Comparison of ENCODE assay signal across 11 cellular contexts in the genomic region with DNA sequence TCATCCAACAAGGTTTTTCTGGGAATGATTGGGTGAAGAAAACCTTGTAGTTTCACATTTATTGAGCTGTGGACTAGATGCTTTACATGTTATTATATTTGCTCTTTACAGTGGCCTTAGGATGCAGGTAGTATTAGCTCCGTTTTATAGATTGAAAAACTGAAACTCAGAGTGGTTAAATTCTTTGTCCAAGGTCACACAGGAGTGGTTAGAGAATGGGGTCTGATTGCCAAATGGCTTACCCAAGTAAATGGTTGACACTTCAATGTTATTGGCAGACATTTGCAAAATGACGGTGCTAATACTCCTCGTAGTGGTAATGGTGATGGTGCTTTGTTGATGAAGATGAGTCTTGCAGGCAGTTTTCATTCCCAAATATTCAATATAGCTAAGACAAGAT. TPM values are rescaled to one million over a fixed set of nuclear protein-coding genes. Genes with fewer than 3 reads are reported as not detected.
DNase-seq lines count a peak whose midpoint lies in the region; ATAC-seq and TF ChIP-seq lines count a peak whose summit lies in the region.
"Had no signal": no experiment of that assay in that cellular context is flagged by ENCODE, and none has a peak within 500 bp of the region (broad histone marks: within the 10 kb centered on the region; RNA-seq: fewer than 3 reads in every experiment).

No MANE protein-coding gene starts in this region.

- no peak for DNase-seq in activated T-cell treated with anti-CD3 and anti-CD28 coated beads, Interleukin-2, amount 50 U/mL, for 72 hours
- no peak for DNase-seq in activated T-cell treated with anti-CD3 and anti-CD28 coated beads, Interleukin-2, amount 50 U/mL, for 1 hour
- DNase-seq in T-cell (no peak), hepatocyte (ENCODE audit: low spot score) (no peak), transverse colon (no peak), LoVo (ENCODE audit: low spot score) (no peak), pons (ENCODE audit: low spot score) (no peak)
- no peak for DNase-seq in stimulated activated naive CD4-positive, alpha-beta T cell treated with Interleukin-2 at 50 U/mL for 16 hours (lab: John Stamatoyannopoulos, UW)
- DNase-seq: NCI-H345, SJCRH30 had no signal

- no peaks in the 10 kb centered on the region for H3K9me3 Mint-ChIP-seq in activated T-cell treated with anti-CD3 and anti-CD28 coated beads, Interleukin-2, amount 50 U/mL, for 72 hours
- H3K9me3 Mint-ChIP-seq in T-cell = no peaks in the 10 kb centered on the region

- H3K4me1 ChIP-seq in hepatocyte (ENCODE audit: insufficient read depth) (peaks cover 18% of the 10 kb centered on the region), transverse colon (peaks cover 18 to 39% (median 27%) of the 10 kb centered on the region in 4 donors)

- no peak for TF ChIP-seq POLR2A in transverse colon (IDR thresholded peaks at IDR 0.05)

- no peak for ATAC-seq in activated T-cell treated with anti-CD3 and anti-CD28 coated beads, Interleukin-2, amount 50 U/mL, for 72 hours (replicated peaks in 1 of 2)
- no peak for ATAC-seq in T-cell (replicated peaks in 1 of 4)

- H3K9me3 ChIP-seq in hepatocyte (ENCODE audit: low read depth) (no peaks in the 10 kb centered on the region), transverse colon (no peaks in the 10 kb centered on the region)
- H3K9me3 ChIP-seq: SJCRH30 had no signal

- in situ Hi-C loops in transverse colon (cut with MboI; ENCODE audit: low pct_ligation_motif_present in 1 of 4, low pct_unique_long_range_greater_than_20kb in 1 of 4, low sequenced_read_pairs in 3 of 4) = no loop called here

- TF ChIP-seq CTCF in hepatocyte (IDR thresholded peaks at IDR 0.05; ENCODE audit: poor library complexity) (no peak), transverse colon (IDR thresholded peaks at IDR 0.05) (no peak)

- H3K27me3 ChIP-seq in hepatocyte (no peaks in the 10 kb centered on the region), transverse colon (no peaks in the 10 kb centered on the region)
- H3K27me3 ChIP-seq: cardiac muscle cell, SJCRH30 had no signal

- no peaks in the 10 kb centered on the region for H3K27me3 Mint-ChIP-seq in activated T-cell treated with anti-CD3 and anti-CD28 coated beads, Interleukin-2, amount 50 U/mL, for 72 hours (ENCODE audit: low read depth)
- H3K27me3 Mint-ChIP-seq in T-cell = no peaks in the 10 kb centered on the region

- peak overlapping the region; percentile 94 for H3K27ac Mint-ChIP-seq in activated T-cell treated with anti-CD3 and anti-CD28 coated beads, Interleukin-2, amount 50 U/mL, for 72 hours
- H3K27ac Mint-ChIP-seq in T-cell = peak overlapping the region; percentile 1 to 12

- H3K36me3 ChIP-seq in hepatocyte (replicated peaks; ENCODE audit: insufficient read depth, low read depth) = no peaks in the 10 kb centered on the region
- no peaks in the 10 kb centered on the region for H3K36me3 ChIP-seq in transverse colon
- H3K36me3 ChIP-seq: SJCRH30 had no signal

- H3K27ac ChIP-seq in hepatocyte = peak overlapping the region; percentile 45
- peak overlapping the region; percentile 98 to 100 (median 98) for H3K27ac ChIP-seq in transverse colon
- H3K27ac ChIP-seq: cardiac muscle cell, SJCRH30 had no signal

- H3K4me3 Mint-ChIP-seq in activated T-cell treated with anti-CD3 and anti-CD28 coated beads, Interleukin-2, amount 50 U/mL, for 72 hours = peak overlapping the region; percentile 85 to 98
- peak overlapping the region; percentile 89 to 90 (median 90) for H3K4me3 Mint-ChIP-seq in T-cell

- peaks cover 9 to 24% of the 10 kb centered on the region in 2 donors for H3K36me3 Mint-ChIP-seq in activated T-cell treated with anti-CD3 and anti-CD28 coated beads, Interleukin-2, amount 50 U/mL, for 72 hours (ENCODE audit: insufficient read depth in 2 of 2)
- peaks cover 38% of the 10 kb centered on the region for H3K36me3 Mint-ChIP-seq in T-cell

- 88% methylated on average over 3 of the region's 3 CpGs for WGBS in hepatocyte (ENCODE audit: low lambda C conversion rate, missing lambda C conversion rate)
- 73 to 90% methylated on average over 2 to 3 of the region's 3 CpGs for WGBS in transverse colon (ENCODE audit: low coverage in 1 of 2), 2 donors

- H3K4me2 ChIP-seq in hepatocyte = peak overlapping the region; percentile 90

- H3K79me2 ChIP-seq in hepatocyte = peaks cover 67% of the 10 kb centered on the region

- POLR2A ChIA-PET in T-cell (lab: Charles Lee) = interaction anchor here (0.6 to 1.9 kb wide), 2 partner anchors 26 to 51 kb away, joined by 3 to 7 read pairs; a partner anchor contains a TSS

- H3K9me2 ChIP-seq in hepatocyte (replicated peaks; ENCODE audit: insufficient read depth) = no peaks in the 10 kb centered on the region

- H3K4me3 ChIP-seq in hepatocyte = no peak overlapping the region
- H3K4me3 ChIP-seq in transverse colon = peak overlapping the region in 1 of 4 donors; percentile 72

- intact Hi-C loops in transverse colon (cut with DNase I; ENCODE audit: low total_unique reads) = no loop called here

- peaks cover 74% of the 10 kb centered on the region for H3K4me1 Mint-ChIP-seq in activated T-cell treated with anti-CD3 and anti-CD28 coated beads, Interleukin-2, amount 50 U/mL, for 72 hours (ENCODE audit: low read depth)
- peaks cover 66 to 71% (median 71%) of the 10 kb centered on the region in 3 donors for H3K4me1 Mint-ChIP-seq in T-cell

- peaks cover 64% of the 10 kb centered on the region for H4K20me1 ChIP-seq in hepatocyte (ENCODE audit: insufficient read depth, poor library complexity, severe bottlenecking)

- H2AFZ ChIP-seq in hepatocyte = no peak overlapping the region

- no peak for TF ChIP-seq EP300 in transverse colon (IDR thresholded peaks at IDR 0.05; ENCODE audit: low read depth)

- CTCF ChIA-PET in T-cell (lab: Charles Lee) = interaction anchor here in 1 of 2 donors (1.3 to 3.6 kb wide), 3 partner anchors 14 to 26 kb away, joined by 6 to 17 read pairs (median 7); a partner anchor contains a TSS

RNA-seq across cellular contexts. Expression of a gene that starts 2.2 kb away (rescaled TPM):
- total RNA-seq in activated T-cell treated with anti-CD3 and anti-CD28 coated beads, Interleukin-2, amount 50 U/mL, for 72 hours = 100 to 1,000 TPM in 1 of 2 donors, 10 to 100 TPM in 1; 96.8 to 127 TPM
- total RNA-seq in T-cell (100 to 1,000 TPM in 2 of 5 donors, 10 to 100 TPM in 3; 79.1 to 229 (median 83.3) TPM), hepatocyte (26.0 and 36.8 TPM in 2 replicates), transverse colon (10 to 100 TPM; 51.5 to 84.9 (median 77.6) TPM)
- polyA plus RNA-seq in hepatocyte = 28.6 and 30.8 TPM in 2 replicates

RNA-seq across cellular contexts. Expression of a gene that starts 7.2 kb away (rescaled TPM):
- total RNA-seq in activated T-cell treated with anti-CD3 and anti-CD28 coated beads, Interleukin-2, amount 50 U/mL, for 72 hours = 100 to 1,000 TPM; 144 to 161 TPM
- total RNA-seq in T-cell (100 to 1,000 TPM in 2 of 5 donors, 10 to 100 TPM in 3; 78.4 to 164 (median 83.5) TPM), hepatocyte (76.0 and 104 TPM in 2 replicates), transverse colon (100 to 1,000 TPM in 3 of 4 donors, 10 to 100 TPM in 1; 34.6 to 189 (median 138) TPM)
- polyA plus RNA-seq in hepatocyte = 15.8 and 18.6 TPM in 2 replicates

RNA-seq across cellular contexts. Expression of a gene that starts 26.2 kb away (rescaled TPM):
- 10 to 100 TPM; 65.4 to 67.1 TPM for total RNA-seq in activated T-cell treated with anti-CD3 and anti-CD28 coated beads, Interleukin-2, amount 50 U/mL, for 72 hours
- total RNA-seq in T-cell (10 to 100 TPM; 52.4 to 58.1 (median 53.3) TPM), hepatocyte (57.7 and 76.3 TPM in 2 replicates), transverse colon (10 to 100 TPM; 19.1 to 48.3 (median 32.9) TPM)
- 70.6 and 80.3 TPM in 2 replicates for polyA plus RNA-seq in hepatocyte

RNA-seq across cellular contexts. Expression of a gene that starts 47.8 kb away (rescaled TPM):
- total RNA-seq in activated T-cell treated with anti-CD3 and anti-CD28 coated beads, Interleukin-2, amount 50 U/mL, for 72 hours = 100 to 1,000 TPM; 175 to 179 TPM
- total RNA-seq in T-cell (1,000 to 10,000 TPM in 2 of 5 donors, 100 to 1,000 TPM in 3; 526 to 1,075 (median 979) TPM), hepatocyte (52.4 and 56.1 TPM in 2 replicates), transverse colon (100 to 1,000 TPM; 168 to 523 (median 216) TPM)
- polyA plus RNA-seq in hepatocyte = 55.9 and 70.8 TPM in 2 replicates

RNA-seq across cellular contexts. Expression of a gene that starts 51.5 kb away (rescaled TPM):
- 10 to 100 TPM; 22.2 to 26.2 TPM for total RNA-seq in activated T-cell treated with anti-CD3 and anti-CD28 coated beads, Interleukin-2, amount 50 U/mL, for 72 hours
- 10 to 100 TPM; 10.3 to 32.0 (median 27.8) TPM for total RNA-seq in T-cell
- 19.7 and 20.5 TPM in 2 replicates for total RNA-seq in hepatocyte
- 35.8 and 39.4 TPM in 2 replicates for polyA plus RNA-seq in hepatocyte
- total RNA-seq in transverse colon = 10 to 100 TPM; 15.0 to 19.8 (median 18.9) TPM
